In genomic region chr17:46027326-46028325, GRCh38 we compare ENCODE assay signal across 14 cellular contexts. TPM values are rescaled to one million over a fixed set of nuclear protein-coding genes. Genes with fewer than 3 reads are reported as not detected.
DNase-seq lines count a peak whose midpoint lies in the region; ATAC-seq and TF ChIP-seq lines count a peak whose summit lies in the region.
"Had no signal": no experiment of that assay in that cellular context is flagged by ENCODE, and none has a peak within 500 bp of the region (broad histone marks: within the 10 kb centered on the region; RNA-seq: fewer than 3 reads in every experiment).

No MANE protein-coding gene starts in this region.

- TF ChIP-seq CTCF in endodermal cell (conservative IDR thresholded peaks at IDR 0.05) = no peak
- TF ChIP-seq CTCF in left lung (IDR thresholded peaks at IDR 0.05) = no peak

- 83 to 91% methylated on average over 9 to 11 of the region's 11 CpGs for WGBS in endodermal cell (ENCODE audit: insufficient coverage in 1 of 2, insufficient read length in 1 of 2), 2 experiments

- DNase-seq in activated T-cell treated with anti-CD3 and anti-CD28 coated beads, Interleukin-2, amount 50 U/mL, for 24 hours = no peak
- no peak for DNase-seq in activated T-cell treated with anti-CD3 and anti-CD28 coated beads, Interleukin-2, amount 50 U/mL, for 72 hours
- no peak for DNase-seq in NT2/D1 (ENCODE audit: low read depth, low spot score)
- no peak for DNase-seq in endodermal cell
- DNase-seq in SHP77 (lab: John Stamatoyannopoulos, UW) = no peak
- no peak for DNase-seq in NOMO-1 treated with DMSO at 0.1 percent for 48 hours (lab: John Stamatoyannopoulos, UW; ENCODE audit: unreplicated experiment)
- DNase-seq in left lung = no peak
- DNase-seq: midbrain; stimulated activated CD4-positive, alpha-beta T cell treated with anti-CD3 and anti-CD28 coated beads, Interleukin-12 subunit alpha, Interleukin-12 subunit beta, amount 100 ng/mL, for 4 hours had no signal

- H3K27me3 Mint-ChIP-seq in activated T-cell treated with anti-CD3 and anti-CD28 coated beads, Interleukin-2, amount 50 U/mL, for 24 hours = no peaks in the 10 kb centered on the region
- no peaks in the 10 kb centered on the region for H3K27me3 Mint-ChIP-seq in activated T-cell treated with anti-CD3 and anti-CD28 coated beads, Interleukin-2, amount 50 U/mL, for 72 hours (ENCODE audit: low read depth)
- H3K27me3 Mint-ChIP-seq in endodermal cell (ENCODE audit: insufficient read depth) = no peaks in the 10 kb centered on the region

- peak overlapping the region; percentile 70 for H3K27ac Mint-ChIP-seq in activated T-cell treated with anti-CD3 and anti-CD28 coated beads, Interleukin-2, amount 50 U/mL, for 24 hours
- no peak overlapping the region for H3K27ac Mint-ChIP-seq in activated T-cell treated with anti-CD3 and anti-CD28 coated beads, Interleukin-2, amount 50 U/mL, for 72 hours
- peak overlapping the region; percentile 82 for H3K27ac Mint-ChIP-seq in endodermal cell

- H3K4me3 Mint-ChIP-seq in activated T-cell treated with anti-CD3 and anti-CD28 coated beads, Interleukin-2, amount 50 U/mL, for 24 hours = no peak overlapping the region
- no peak overlapping the region for H3K4me3 Mint-ChIP-seq in activated T-cell treated with anti-CD3 and anti-CD28 coated beads, Interleukin-2, amount 50 U/mL, for 72 hours
- H3K4me3 Mint-ChIP-seq in endodermal cell = no peak overlapping the region

- H3K27me3 ChIP-seq in NT2/D1 (ENCODE audit: insufficient read depth, insufficient read length) = no peaks in the 10 kb centered on the region
- no peaks in the 10 kb centered on the region for H3K27me3 ChIP-seq in endodermal cell (ENCODE audit: control insufficient read depth, insufficient read depth, low read length, poor library complexity, severe bottlenecking)
- no peaks in the 10 kb centered on the region for H3K27me3 ChIP-seq in skeletal muscle tissue (ENCODE audit: control insufficient read depth in 3 of 3, insufficient read depth in 3 of 3, low read length in 3 of 3)
- no peaks in the 10 kb centered on the region for H3K27me3 ChIP-seq in left lung
- H3K27me3 ChIP-seq: SJSA1 had no signal

- no peaks in the 10 kb centered on the region for H3K9me3 Mint-ChIP-seq in activated T-cell treated with anti-CD3 and anti-CD28 coated beads, Interleukin-2, amount 50 U/mL, for 24 hours
- no peaks in the 10 kb centered on the region for H3K9me3 Mint-ChIP-seq in activated T-cell treated with anti-CD3 and anti-CD28 coated beads, Interleukin-2, amount 50 U/mL, for 72 hours
- H3K9me3 Mint-ChIP-seq in endodermal cell = no peaks in the 10 kb centered on the region

- H3K9ac ChIP-seq in NT2/D1 (ENCODE audit: insufficient read length, low read depth) (peak overlapping the region; percentile 15), endodermal cell (ENCODE audit: extremely low read depth, low read length, poor library complexity, severe bottlenecking) (no peak overlapping the region), skeletal muscle tissue (ENCODE audit: low read depth in 1 of 3, low read length in 3 of 3) (peak overlapping the region in 1 of 3 donors; percentile 63)

- no peak for ATAC-seq in activated T-cell treated with anti-CD3 and anti-CD28 coated beads, Interleukin-2, amount 50 U/mL, for 72 hours (replicated peaks in 1 of 2)
- ATAC-seq in left lung = no peak

- H3K27ac ChIP-seq in endodermal cell (ENCODE audit: low read depth, low read length) (peak overlapping the region; percentile 42), skeletal muscle tissue (ENCODE audit: low read depth, low read length) (peak overlapping the region; percentile 52), left lung (peak overlapping the region in 1 of 2 donors; percentile 67)
- H3K27ac ChIP-seq: SJSA1 had no signal

- peaks cover 16% of the 10 kb centered on the region for H3K4me1 ChIP-seq in NT2/D1 (ENCODE audit: insufficient read depth, insufficient read length)
- H3K4me1 ChIP-seq in endodermal cell (ENCODE audit: control insufficient read depth, insufficient read depth, low read length) = peaks cover 7% of the 10 kb centered on the region
- H3K4me1 ChIP-seq in skeletal muscle tissue (ENCODE audit: control insufficient read depth in 3 of 3, insufficient read depth in 3 of 3, low read length in 3 of 3) = peaks cover 13 to 18% (median 18%) of the 10 kb centered on the region in 3 donors
- H3K4me1 ChIP-seq in left lung = peaks cover 0 to 22% of the 10 kb centered on the region in 2 donors
- H3K4me1 ChIP-seq: SJSA1 had no signal

- H3K9me3 ChIP-seq in NT2/D1 (ENCODE audit: insufficient read depth, low read length) = no peaks in the 10 kb centered on the region
- no peaks in the 10 kb centered on the region for H3K9me3 ChIP-seq in endodermal cell (ENCODE audit: control insufficient read depth, low read length)
- H3K9me3 ChIP-seq in skeletal muscle tissue (ENCODE audit: control insufficient read depth in 3 of 3, low read length in 3 of 3) = no peaks in the 10 kb centered on the region
- H3K9me3 ChIP-seq in left lung = no peaks in the 10 kb centered on the region
- H3K9me3 ChIP-seq: SJSA1 had no signal

- H3K4me3 ChIP-seq in NT2/D1 (ENCODE audit: insufficient read length, low read depth) = no peak overlapping the region
- H3K4me3 ChIP-seq in endodermal cell (ENCODE audit: low read length) = no peak overlapping the region
- H3K4me3 ChIP-seq in skeletal muscle tissue (ENCODE audit: low read length in 3 of 3) = peak overlapping the region in 1 of 3 donors; percentile 3
- H3K4me3 ChIP-seq in left lung = no peak overlapping the region
- H3K4me3 ChIP-seq: SJSA1 had no signal

- H3K4me1 Mint-ChIP-seq in activated T-cell treated with anti-CD3 and anti-CD28 coated beads, Interleukin-2, amount 50 U/mL, for 24 hours (ENCODE audit: low read depth) = peaks cover 7% of the 10 kb centered on the region
- peaks cover 10% of the 10 kb centered on the region for H3K4me1 Mint-ChIP-seq in activated T-cell treated with anti-CD3 and anti-CD28 coated beads, Interleukin-2, amount 50 U/mL, for 72 hours (ENCODE audit: low read depth)
- H3K4me1 Mint-ChIP-seq in endodermal cell = peaks cover 33% of the 10 kb centered on the region

- H3K36me3 ChIP-seq in NT2/D1 (ENCODE audit: insufficient read depth, insufficient read length, low read length) (peaks cover 66% of the 10 kb centered on the region), endodermal cell (ENCODE audit: control insufficient read depth, insufficient read depth, low read length) (peaks cover 62% of the 10 kb centered on the region), skeletal muscle tissue (ENCODE audit: control insufficient read depth in 3 of 3, insufficient read depth in 3 of 3, low read length in 3 of 3) (peaks cover 29 to 43% (median 38%) of the 10 kb centered on the region in 3 donors), left lung (peaks cover 0 to 80% of the 10 kb centered on the region in 2 donors)

- peaks cover 77% of the 10 kb centered on the region for H3K36me3 Mint-ChIP-seq in activated T-cell treated with anti-CD3 and anti-CD28 coated beads, Interleukin-2, amount 50 U/mL, for 24 hours (ENCODE audit: low read depth)
- H3K36me3 Mint-ChIP-seq in activated T-cell treated with anti-CD3 and anti-CD28 coated beads, Interleukin-2, amount 50 U/mL, for 72 hours (ENCODE audit: insufficient read depth in 2 of 2) = peaks cover 2 to 10% of the 10 kb centered on the region in 2 donors
- H3K36me3 Mint-ChIP-seq in endodermal cell (ENCODE audit: low read depth) = peaks cover 58% of the 10 kb centered on the region

- intact Hi-C loops in left lung (cut with DNase I) = no loop called here

RNA-seq across cellular contexts. Expression of gene STH, which starts 28.6 kb away (rescaled TPM):
- total RNA-seq in activated T-cell treated with anti-CD3 and anti-CD28 coated beads, Interleukin-2, amount 50 U/mL, for 72 hours = not detected
- total RNA-seq in endodermal cell = not detected
- not detected for polyA plus RNA-seq in endodermal cell (2013, experiment 1 of 2)
- polyA plus RNA-seq in endodermal cell (2013, experiment 2 of 2) = not detected
- total RNA-seq in skeletal muscle tissue = not detected
- not detected for total RNA-seq in left lung
- total RNA-seq: activated CD8-positive, alpha-beta memory T cell treated with anti-CD3 and anti-CD28 coated beads for 36 hours; glomerular endothelial cell; HT1080; SJSA1 had no signal
